In genomic region chr5:11719888-11720481, GRCh38 we compare ENCODE assay signal across 9 cellular contexts.
DNase-seq lines count a peak whose midpoint lies in the region; FAIRE-seq and TF ChIP-seq lines count a peak whose summit lies in the region.
"Had no signal": no experiment of that assay in that cellular context is flagged by ENCODE, and none has a peak within 500 bp of the region (broad histone marks: within the 10 kb centered on the region; RNA-seq: fewer than 3 reads in every experiment).

No MANE protein-coding gene starts in this region.

- H3K4me1 Mint-ChIP-seq in H9 (peaks cover 6 to 13% of the 10 kb centered on the region in 2 experiments), astrocyte (ENCODE audit: low read depth, unreplicated experiment) (no peaks in the 10 kb centered on the region)

- H3K27ac Mint-ChIP-seq in H9: peak overlapping the region in 1 of 3 experiments; percentile 52; a peak in 1 of 7 replicates
- H3K27ac Mint-ChIP-seq in astrocyte (ENCODE audit: unreplicated experiment): no peak overlapping the region

- no peak overlapping the region for H3K18ac ChIP-seq in H9 (ENCODE audit: insufficient read length, low read depth, low read length)

- no peak overlapping the region for H4K91ac ChIP-seq in H9 (ENCODE audit: insufficient read length, low read depth, low read length)

- no CpG with 5 or more reads among the region's 5 CpGs for WGBS in H9 (ENCODE audit: extremely low coverage, insufficient read length, low lambda C conversion rate)

- H2AK5ac ChIP-seq in H9 (ENCODE audit: insufficient read length, low read length): no peak overlapping the region

- no peak overlapping the region for H2BK5ac ChIP-seq in H9 (ENCODE audit: insufficient read length, low read length)

- no peak overlapping the region for H2BK120ac ChIP-seq in H9 (ENCODE audit: low read depth, low read length, poor library complexity, severe bottlenecking)

- no peak overlapping the region for H3K9ac ChIP-seq in H9 (ENCODE audit: extremely low read depth, insufficient read length, low read length)
- no peak overlapping the region for H3K9ac ChIP-seq in astrocyte (ENCODE audit: low read length)

- no peak overlapping the region for H3K14ac ChIP-seq in H9 (ENCODE audit: insufficient read depth, low read length)

- FAIRE-seq in astrocyte (lab: Jason Lieb, UNC): no peak

- no peak overlapping the region for H3K4ac ChIP-seq in H9 (ENCODE audit: low read depth, low read length)

- H3K4me3 Mint-ChIP-seq in H9 (no peak overlapping the region), astrocyte (ENCODE audit: unreplicated experiment) (no peak overlapping the region)

- peak; percentile 60 for DNase-seq in CD1c-positive myeloid dendritic cell (ENCODE audit: extremely low spot score)
- peak; percentile 75 for DNase-seq in H9
- peak; percentile 1 for DNase-seq in NCI-H2196 treated with DMSO at 0.1 percent for 48 hours (lab: John Stamatoyannopoulos, UW; ENCODE audit: unreplicated experiment)
- DNase-seq in astrocyte (ENCODE audit: low read depth): peak; percentile 32
- DNase-seq in left kidney (ENCODE audit: low read depth, low spot score): peak; percentile 75
- DNase-seq in NCI-H2029 (lab: John Stamatoyannopoulos, UW): no peak
- DNase-seq in EL: no peak
- no peak for DNase-seq in GM03348 (ENCODE audit: low spot score)

- H3K36me3 ChIP-seq in astrocyte (ENCODE audit: insufficient read depth, low read length): no peaks in the 10 kb centered on the region

- H3K79me2 ChIP-seq in H9 (ENCODE audit: insufficient read depth, low read length) (no peaks in the 10 kb centered on the region), astrocyte (ENCODE audit: insufficient read depth, low read length) (no peaks in the 10 kb centered on the region)

- no peak overlapping the region for H3K4me3 ChIP-seq in astrocyte (ENCODE audit: insufficient read depth, low read depth, low read length)
- H3K4me3 ChIP-seq: skin epidermis had no signal

- H3K23me2 ChIP-seq in H9 (ENCODE audit: insufficient read length, low read depth, low read length, poor library complexity, severe bottlenecking): no peaks in the 10 kb centered on the region

- H3K27me3 ChIP-seq in H9 (ENCODE audit: insufficient read depth, low read length): no peaks in the 10 kb centered on the region
- no peaks in the 10 kb centered on the region for H3K27me3 ChIP-seq in astrocyte (ENCODE audit: insufficient read depth, low read length)

- H2AFZ ChIP-seq in H9 (ENCODE audit: low read length) (no peak overlapping the region), astrocyte (ENCODE audit: low read depth, low read length) (no peak overlapping the region)

- H3K4me2 ChIP-seq in H9 (ENCODE audit: insufficient read depth, insufficient read length, low read length) (no peak overlapping the region), astrocyte (ENCODE audit: low read length) (no peak overlapping the region)

- H4K5ac ChIP-seq in H9 (ENCODE audit: insufficient read length, low read depth, low read length): no peak overlapping the region

- TF ChIP-seq CTCF in H9 (conservative IDR thresholded peaks at IDR 0.05) (peak; percentile 74), astrocyte (IDR thresholded peaks at IDR 0.05; ENCODE audit: insufficient read depth, low read depth, low read length) (peak; percentile 45)

- no peak overlapping the region for H3T11ph ChIP-seq in H9 (ENCODE audit: low read length)

- no peaks in the 10 kb centered on the region for H4K20me1 ChIP-seq in H9 (ENCODE audit: control insufficient read depth, insufficient read depth, insufficient read length)
- no peaks in the 10 kb centered on the region for H4K20me1 ChIP-seq in astrocyte (ENCODE audit: insufficient read depth, low read length)

- peaks cover 0 to 1% (median 0%) of the 10 kb centered on the region in 3 experiments; a peak in 2 of 7 replicates for H3K36me3 Mint-ChIP-seq in H9 (ENCODE audit: insufficient read depth in 1 of 3, low read depth in 3 of 3)
- no peaks in the 10 kb centered on the region for H3K36me3 Mint-ChIP-seq in astrocyte (ENCODE audit: low read depth, unreplicated experiment)

- H3K27me3 Mint-ChIP-seq in H9 (ENCODE audit: low read depth) (no peaks in the 10 kb centered on the region), astrocyte (ENCODE audit: low read depth, unreplicated experiment) (no peaks in the 10 kb centered on the region)

- H2BK15ac ChIP-seq in H9 (ENCODE audit: low read depth, low read length): no peak overlapping the region

- H4K8ac ChIP-seq in H9 (replicated peaks; ENCODE audit: insufficient read length, low read depth, low read length): no peak overlapping the region

- H3K56ac ChIP-seq in H9 (ENCODE audit: insufficient read length, low read depth, low read length): no peak overlapping the region

- H3K4me1 ChIP-seq in H9 (ENCODE audit: insufficient read depth, low read length): no peaks in the 10 kb centered on the region; the same call in 1 of the 2 replicates
- no peaks in the 10 kb centered on the region for H3K4me1 ChIP-seq in astrocyte (ENCODE audit: insufficient read depth, low read length)

- H3K9me3 ChIP-seq in H9 (ENCODE audit: control insufficient read depth, low read depth, low read length) (no peaks in the 10 kb centered on the region), astrocyte (ENCODE audit: insufficient read depth, low read depth, low read length) (no peaks in the 10 kb centered on the region)

- H3K23ac ChIP-seq in H9 (ENCODE audit: insufficient read length, low read depth, low read length): no peak overlapping the region

- H3K9me3 Mint-ChIP-seq in H9 (no peaks in the 10 kb centered on the region; a peak in 1 of 5 replicates), astrocyte (ENCODE audit: unreplicated experiment) (no peaks in the 10 kb centered on the region)

- H2BK20ac ChIP-seq in H9 (ENCODE audit: low read depth, low read length, poor library complexity, severe bottlenecking): no peak overlapping the region

- no peak overlapping the region for H3K27ac ChIP-seq in H9 (ENCODE audit: insufficient read length, low read depth, low read length)
- no peak overlapping the region for H3K27ac ChIP-seq in astrocyte (ENCODE audit: low read depth, low read length)
- H3K27ac ChIP-seq: skin epidermis had no signal

- no peaks in the 10 kb centered on the region for H3K79me1 ChIP-seq in H9 (ENCODE audit: insufficient read depth, low read depth, low read length, poor library complexity, severe bottlenecking)

- H2BK12ac ChIP-seq in H9 (ENCODE audit: insufficient read length, low read depth, low read length): no peak overlapping the region

Comparison
In these comparisons a context has a peak if more than half of its experiments do, and no peak if none do; other contexts are left out.
1. DNase-seq: peak in CD1c-positive myeloid dendritic cell (single experiment), H9 (single experiment), NCI-H2196 treated with DMSO at 0.1 percent for 48 hours (single experiment), astrocyte (single experiment) and left kidney (single experiment); none in NCI-H2029 (single experiment), EL (single experiment) and GM03348 (single experiment).